9 cellular contexts compared by ENCODE assay signal in the genomic region with DNA sequence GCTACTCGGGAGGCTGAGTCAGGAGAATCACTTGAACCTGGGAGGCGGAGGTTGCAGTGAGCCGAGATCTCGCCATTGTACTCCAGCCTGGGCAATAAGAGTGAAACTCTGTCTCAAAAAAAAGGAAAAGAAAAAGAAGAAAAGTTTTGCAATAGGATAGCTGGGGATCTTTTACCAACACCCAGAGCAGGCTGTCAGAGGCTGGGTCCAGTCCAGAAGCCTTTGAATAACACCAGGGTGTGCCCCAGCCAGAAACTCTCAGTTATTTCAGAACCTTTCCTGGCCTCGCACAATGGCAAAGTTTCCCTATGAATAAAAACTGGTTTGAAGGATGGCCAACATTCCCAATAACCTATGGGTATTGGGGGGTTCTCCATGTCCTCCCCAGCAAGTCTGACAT. TPM values are rescaled to one million over a fixed set of nuclear protein-coding genes. Genes with fewer than 3 reads are reported as not detected.
"Had no signal": no experiment of that assay in that cellular context is flagged by ENCODE, and none has a peak within 500 bp of the region (broad histone marks: within the 10 kb centered on the region; RNA-seq: fewer than 3 reads in every experiment).

No MANE protein-coding gene starts in this region.

RNA-seq across cellular contexts. Expression of gene SLC25A52, which starts 17.1 kb away (rescaled TPM):
- total RNA-seq: K562, LHCN-M2, MCF 10A, NCI-H460, OCI-LY7, PC-9, RPMI7951, SJCRH30, SK-MEL-5 had no signal
- polyA plus RNA-seq: K562 had no signal

RNA-seq across cellular contexts. Expression of gene B4GALT6, which starts 59.2 kb away (rescaled TPM):
- total RNA-seq: LHCN-M2 had no signal
